1 cellular context compared by ENCODE assay signal in genomic region chr9:35056571-35057270, GRCh38.
TF ChIP-seq lines count a peak whose summit lies in the region.

No MANE protein-coding gene starts in this region.

TF ChIP-seq in GM12878, 131 proteins besides CTCF, POLR2A, EP300 and RAD21:
- TF ChIP-seq TARDBP (IDR thresholded peaks at IDR 0.05; ENCODE audit: borderline replicate concordance): no peak
- no peak for TF ChIP-seq SPI1 (IDR thresholded peaks at IDR 0.05; ENCODE audit: borderline replicate concordance, insufficient read depth, low read depth, low read length)
- no peak for TF ChIP-seq CHD1 (IDR thresholded peaks at IDR 0.05; ENCODE audit: low read depth, low read length)
- TF ChIP-seq EED (IDR thresholded peaks at IDR 0.05; ENCODE audit: low read depth): no peak
- TF ChIP-seq CHD2 (IDR thresholded peaks at IDR 0.05; ENCODE audit: borderline replicate concordance, low read depth, low read length): no peak
- no peak for TF ChIP-seq ZNF274 (IDR thresholded peaks at IDR 0.05; ENCODE audit: insufficient read depth, insufficient read length)
- no peak for TF ChIP-seq BCL3 (IDR thresholded peaks at IDR 0.05; ENCODE audit: borderline replicate concordance, insufficient read depth, low read depth, low read length, poor library complexity, severe bottlenecking)
- TF ChIP-seq POU2F2 (IDR thresholded peaks at IDR 0.05; ENCODE audit: borderline replicate concordance, low read depth, low read length): peak; percentile 20; the same call in 1 of the 3 replicates
- TF ChIP-seq DPF2 (IDR thresholded peaks at IDR 0.05): no peak
- TF ChIP-seq CBX5 (IDR thresholded peaks at IDR 0.05; ENCODE audit: low read depth): no peak
- TF ChIP-seq SMC3 (IDR thresholded peaks at IDR 0.05; ENCODE audit: borderline replicate concordance, low read length): no peak
- TF ChIP-seq POLR2AphosphoS5 (IDR thresholded peaks at IDR 0.05; ENCODE audit: low read length): peak; percentile 55
- no peak for TF ChIP-seq SUPT20H (IDR thresholded peaks at IDR 0.05; ENCODE audit: borderline replicate concordance, control insufficient read depth, low read depth, low read length)
